27 cellular contexts compared by ENCODE assay signal in genomic region chr3:122011396-122011795, GRCh38. TPM values are rescaled to one million over a fixed set of nuclear protein-coding genes. Genes with fewer than 3 reads are reported as not detected.
DNase-seq lines count a peak whose midpoint lies in the region; ATAC-seq and TF ChIP-seq lines count a peak whose summit lies in the region.
"Had no signal": no experiment of that assay in that cellular context is flagged by ENCODE, and none has a peak within 500 bp of the region (broad histone marks: within the 10 kb centered on the region; RNA-seq: fewer than 3 reads in every experiment).

No MANE protein-coding gene starts in this region.

- no CpG with 5 or more reads among the region's 4 CpGs for WGBS in mesendoderm (ENCODE audit: extremely low coverage, insufficient coverage, low lambda C conversion rate)

- H2BK120ac ChIP-seq in mesendoderm (ENCODE audit: low read depth, low read length), result no peak overlapping the region

- no peaks in the 10 kb centered on the region for H3K27me3 ChIP-seq in mesendoderm (ENCODE audit: insufficient read depth, low read length, poor library complexity)
- H3K27me3 ChIP-seq in brain microvascular endothelial cell (replicated peaks), result no peaks in the 10 kb centered on the region
- H3K27me3 ChIP-seq: BLaER1 treated with 17β-estradiol and CSF1 and Interleukin-3, amounts not matched to agents 10 nM and 100 nM; SJCRH30 had no signal

- no peaks in the 10 kb centered on the region for H3K9me3 ChIP-seq in T-helper 17 cell (ENCODE audit: control insufficient read depth, low read length, poor library complexity, severe bottlenecking)
- H3K9me3 ChIP-seq: A549, SJCRH30 had no signal

- no peak for TF ChIP-seq CTCF in brain microvascular endothelial cell (IDR thresholded peaks at IDR 0.05; ENCODE audit: low read depth, low read length, missing control alignments)

- no peaks in the 10 kb centered on the region for H3K79me2 ChIP-seq in mesendoderm (ENCODE audit: control insufficient read depth, insufficient read depth, low read length)

- no peaks in the 10 kb centered on the region for H3K79me1 ChIP-seq in mesendoderm (ENCODE audit: low read length)

- no peak overlapping the region for H4K8ac ChIP-seq in mesendoderm (ENCODE audit: low read depth, low read length)

- H3K27ac ChIP-seq in mesendoderm (ENCODE audit: low read depth, low read length), result no peak overlapping the region
- no peak overlapping the region for H3K27ac ChIP-seq in brain microvascular endothelial cell
- H3K27ac ChIP-seq: A549; BLaER1 treated with 17β-estradiol and CSF1 and Interleukin-3, amounts not matched to agents 10 nM and 100 nM; GM23248; SJCRH30 had no signal

- H3K4ac ChIP-seq in mesendoderm (ENCODE audit: low read depth, low read length), result no peak overlapping the region

- H3K36me3 ChIP-seq in mesendoderm (ENCODE audit: control insufficient read depth, insufficient read depth, low read length) (no peaks in the 10 kb centered on the region), brain microvascular endothelial cell (replicated peaks) (no peaks in the 10 kb centered on the region)
- H3K36me3 ChIP-seq: BLaER1 treated with 17β-estradiol and CSF1 and Interleukin-3, amounts not matched to agents 10 nM and 100 nM; SJCRH30 had no signal

- H2AK5ac ChIP-seq in mesendoderm (ENCODE audit: low read length), result peak overlapping the region; percentile 64

- H2BK15ac ChIP-seq in mesendoderm (replicated peaks; ENCODE audit: low read depth), result no peak overlapping the region

- H2BK5ac ChIP-seq in mesendoderm (ENCODE audit: low read length), result peak overlapping the region; percentile 66

- no peak overlapping the region for H3K9ac ChIP-seq in mesendoderm (ENCODE audit: low read length)
- H3K9ac ChIP-seq: BLaER1 treated with 17β-estradiol and CSF1 and Interleukin-3, amounts not matched to agents 10 nM and 100 nM; GM23248 had no signal

- DNase-seq in activated CD8-positive, alpha-beta memory T cell treated with anti-CD3 and anti-CD28 coated beads, Interleukin-2, amount 10 ng/mL, durations not matched to agents 7 days and 5 days, result no peak
- no peak for DNase-seq in activated CD8-positive, alpha-beta memory T cell treated with anti-CD3 and anti-CD28 coated beads for 24 hours
- DNase-seq in T-helper 17 cell (no peak), mesendoderm (peak; percentile 89), T1000 (lab: John Stamatoyannopoulos, UW) (no peak), brain microvascular endothelial cell (no peak)
- DNase-seq: AML-193; CD4-positive, alpha-beta T cell; COR-L47; DMS53; EL; GDM1; GM23248; H9; NCI-H1048; NCI-H1417; NCI-H1694; NCI-H2081; NCI-H2227 treated with DMSO at 0.1 percent for 48 hours; NCI-H526 treated with DMSO at 0.1 percent for 48 hours; OCI-M1; SJCRH30 had no signal

- CTCF ChIA-PET in activated CD8-positive, alpha-beta memory T cell treated with anti-CD3 and anti-CD28 coated beads, Interleukin-2, amount 10 ng/mL, durations not matched to agents 7 days and 5 days (lab: Charles Lee), result interaction anchor here (0.8 to 1.9 kb wide), 4 partner anchors 13 to 247 kb away, joined by 3 to 8 read pairs (median 4); no protein-coding TSS in a partner anchor

- H3K36me3 Mint-ChIP-seq in activated CD8-positive, alpha-beta memory T cell treated with anti-CD3 and anti-CD28 coated beads, Interleukin-2, amount 10 ng/mL, durations not matched to agents 7 days and 5 days, result peaks cover 22% of the 10 kb centered on the region
- peaks cover 5% of the 10 kb centered on the region for H3K36me3 Mint-ChIP-seq in T-helper 17 cell (ENCODE audit: low read depth)

- peaks cover 24% of the 10 kb centered on the region for H3K4me1 ChIP-seq in mesendoderm (ENCODE audit: control insufficient read depth, low read depth, low read length)
- H3K4me1 ChIP-seq: A549, SJCRH30 had no signal

- no peak for ATAC-seq in activated CD8-positive, alpha-beta memory T cell treated with anti-CD3 and anti-CD28 coated beads, Interleukin-2, amount 10 ng/mL, durations not matched to agents 7 days and 5 days
- ATAC-seq in T-helper 17 cell (no peak), GM19397 (IDR thresholded peaks at IDR 0.05; ENCODE audit: unreplicated experiment) (no peak)
- ATAC-seq: A549 had no signal

- H3K4me2 ChIP-seq in mesendoderm (ENCODE audit: low read length), result no peak overlapping the region
- H3K4me2 ChIP-seq: A549; BLaER1 treated with 17β-estradiol and CSF1 and Interleukin-3, amounts not matched to agents 10 nM and 100 nM had no signal

- no peak overlapping the region for H3K23ac ChIP-seq in mesendoderm (ENCODE audit: low read length)

- peak overlapping the region; percentile 35 for H3K27ac Mint-ChIP-seq in activated CD8-positive, alpha-beta memory T cell treated with anti-CD3 and anti-CD28 coated beads, Interleukin-2, amount 10 ng/mL, durations not matched to agents 7 days and 5 days
- H3K27ac Mint-ChIP-seq in T-helper 17 cell, result peak overlapping the region; percentile 56
- H3K27ac Mint-ChIP-seq: CD4-positive, alpha-beta T cell had no signal

- H3K27me3 Mint-ChIP-seq in activated CD8-positive, alpha-beta memory T cell treated with anti-CD3 and anti-CD28 coated beads, Interleukin-2, amount 10 ng/mL, durations not matched to agents 7 days and 5 days, result peaks cover 2% of the 10 kb centered on the region
- H3K27me3 Mint-ChIP-seq in T-helper 17 cell, result peaks cover 19% of the 10 kb centered on the region

- no peak overlapping the region for H3K4me3 Mint-ChIP-seq in activated CD8-positive, alpha-beta memory T cell treated with anti-CD3 and anti-CD28 coated beads, Interleukin-2, amount 10 ng/mL, durations not matched to agents 7 days and 5 days
- no peak overlapping the region for H3K4me3 Mint-ChIP-seq in T-helper 17 cell
- H3K4me3 Mint-ChIP-seq: CD4-positive, alpha-beta T cell; H9 had no signal

- peak overlapping the region; percentile 76 for H3K18ac ChIP-seq in mesendoderm (ENCODE audit: low read length)

- no peak overlapping the region for H4K5ac ChIP-seq in mesendoderm (ENCODE audit: low read length)

- H3K4me3 ChIP-seq in mesendoderm (ENCODE audit: low read length) (no peak overlapping the region), brain microvascular endothelial cell (ENCODE audit: low read depth, low read length) (no peak overlapping the region)
- H3K4me3 ChIP-seq: A549; BLaER1 treated with 17β-estradiol and CSF1 and Interleukin-3, amounts not matched to agents 10 nM and 100 nM; GM23248; SJCRH30 had no signal

- peaks cover 6% of the 10 kb centered on the region for H3K9me3 Mint-ChIP-seq in activated CD8-positive, alpha-beta memory T cell treated with anti-CD3 and anti-CD28 coated beads, Interleukin-2, amount 10 ng/mL, durations not matched to agents 7 days and 5 days (ENCODE audit: low read depth)
- H3K9me3 Mint-ChIP-seq: CD4-positive, alpha-beta T cell; H9 had no signal

- in situ Hi-C loops in brain microvascular endothelial cell (cut with HindIII; ENCODE audit: low pct_ligation_motif_present, low sequenced_read_pairs), result no loop called here

- peaks cover 49% of the 10 kb centered on the region for H3K4me1 Mint-ChIP-seq in activated CD8-positive, alpha-beta memory T cell treated with anti-CD3 and anti-CD28 coated beads, Interleukin-2, amount 10 ng/mL, durations not matched to agents 7 days and 5 days
- peaks cover 3% of the 10 kb centered on the region for H3K4me1 Mint-ChIP-seq in T-helper 17 cell

- peak overlapping the region; percentile 62 for H3K56ac ChIP-seq in mesendoderm (ENCODE audit: low read length)

RNA-seq across cellular contexts. Expression of gene ILDR1, which starts 10.7 kb away (rescaled TPM):
- 1 to 10 TPM; 3.8 to 4.5 TPM for total RNA-seq in activated CD8-positive, alpha-beta memory T cell treated with anti-CD3 and anti-CD28 coated beads, Interleukin-2, amount 10 ng/mL, durations not matched to agents 7 days and 5 days
- under 1 TPM in 1 of 2 donors, not detected in 1; 0.32 TPM for total RNA-seq in T-helper 17 cell
- 0.34 TPM for polyA plus RNA-seq in mesendoderm (2013, experiment 1 of 2)
- polyA plus RNA-seq in mesendoderm (2013, experiment 2 of 2), result 0.28 TPM
- total RNA-seq: CD4-positive, alpha-beta T cell; GM23248; SJCRH30 had no signal
- polyA plus RNA-seq: A549, GM23248 had no signal

RNA-seq across cellular contexts. Expression of gene CD86, which starts 43.8 kb away (rescaled TPM):
- 10 to 100 TPM; 23.4 to 25.3 TPM for total RNA-seq in activated CD8-positive, alpha-beta memory T cell treated with anti-CD3 and anti-CD28 coated beads, Interleukin-2, amount 10 ng/mL, durations not matched to agents 7 days and 5 days
- 1 to 10 TPM; 1.3 to 4.3 TPM for total RNA-seq in T-helper 17 cell
- polyA plus RNA-seq in mesendoderm (2013, experiment 1 of 2), result 0.14 TPM
- 0.11 TPM for polyA plus RNA-seq in mesendoderm (2013, experiment 2 of 2)
- total RNA-seq: GM23248, H9, HT-29, NCI-H460, SJCRH30 had no signal
- polyA plus RNA-seq: GM23248 had no signal

Comparison
In these comparisons a context has a peak if more than half of its experiments do, and no peak if none do; other contexts are left out.
1. RNA of gene CD86, which starts 43.8 kb away (total RNA-seq): 23.4 to 25.3 TPM in activated CD8-positive, alpha-beta memory T cell treated with anti-CD3 and anti-CD28 coated beads, Interleukin-2, amount 10 ng/mL, durations not matched to agents 7 days and 5 days; 1.3 to 4.3 TPM in T-helper 17 cell; every median in the first group is over 4 times any median in the second.